30 cellular contexts compared by ENCODE assay signal in genomic region chr3:195808741-195809290, GRCh38. TPM values are rescaled to one million over a fixed set of nuclear protein-coding genes. Genes with fewer than 3 reads are reported as not detected.
DNase-seq lines count a peak whose midpoint lies in the region; ATAC-seq, FAIRE-seq and TF ChIP-seq lines count a peak whose summit lies in the region.
"Had no signal": no experiment of that assay in that cellular context is flagged by ENCODE, and none has a peak within 500 bp of the region (broad histone marks: within the 10 kb centered on the region; RNA-seq: fewer than 3 reads in every experiment).

No MANE protein-coding gene starts in this region.

- H3K9ac ChIP-seq in BLaER1 treated with 17β-estradiol and CSF1 and Interleukin-3, amounts not matched to agents 10 nM and 100 nM = peak overlapping the region in 3 of 11 experiments; percentile 11 to 43 (median 30); a peak in 5 of 22 replicates
- H3K9ac ChIP-seq in H1 (replicated peaks in 1 of 4; ENCODE audit: extremely low read depth in 1 of 4, low read depth in 3 of 4, low read length in 3 of 4) = no peak overlapping the region

- peak overlapping the region in 3 of 11 experiments; percentile 14 to 56 (median 42); a peak in 3 of 22 replicates for H3K27ac ChIP-seq in BLaER1 treated with 17β-estradiol and CSF1 and Interleukin-3, amounts not matched to agents 10 nM and 100 nM
- H3K27ac ChIP-seq in H1 (ENCODE audit: low read depth, low read length) (no peak overlapping the region), sigmoid colon (no peak overlapping the region), gastrocnemius medialis (no peak overlapping the region)
- H3K27ac ChIP-seq: body of pancreas, lower lobe of right lung, pancreas, uterus had no signal

- H3K18ac ChIP-seq in H1 (ENCODE audit: extremely low read depth, low read length) = peak overlapping the region; percentile 51; the same call in 1 of the 2 replicates

- TF ChIP-seq RAD21 in H1 (IDR thresholded peaks at IDR 0.05 in 1 of 2, conservative IDR thresholded peaks at IDR 0.05 in 1 of 2; ENCODE audit: low read depth in 2 of 2, low read length in 2 of 2) = no peak

- peak overlapping the region; percentile 87; the same call in 1 of the 2 replicates for H2BK5ac ChIP-seq in H1 (ENCODE audit: low read depth, low read length)

- H2AFZ ChIP-seq in H1 (ENCODE audit: low read length) = no peak overlapping the region

- H3K9me3 ChIP-seq in BLaER1 treated with 17β-estradiol and CSF1 and Interleukin-3, amounts not matched to agents 10 nM and 100 nM (replicated peaks in 1 of 11) = no peaks in the 10 kb centered on the region
- H3K9me3 ChIP-seq in H1 (ENCODE audit: insufficient read depth in 2 of 2, low read depth in 1 of 2, low read length in 1 of 2) = no peaks in the 10 kb centered on the region
- no peaks in the 10 kb centered on the region for H3K9me3 ChIP-seq in sigmoid colon
- H3K9me3 ChIP-seq in gastrocnemius medialis = no peaks in the 10 kb centered on the region
- H3K9me3 ChIP-seq: body of pancreas, esophagus squamous epithelium, lower lobe of right lung, pancreas, uterus had no signal

- H3K23me2 ChIP-seq in H1 (ENCODE audit: low read depth, low read length) = peaks cover 4% of the 10 kb centered on the region; the same call in 1 of the 2 replicates

- H4K5ac ChIP-seq in H1 (ENCODE audit: insufficient read length, low read depth, low read length) = no peak overlapping the region

- H3K14ac ChIP-seq in H1 (ENCODE audit: insufficient read length) = no peak overlapping the region

- ATAC-seq in GM19455 (IDR thresholded peaks at IDR 0.05; ENCODE audit: unreplicated experiment) (no peak), gastrocnemius medialis (no peak)
- ATAC-seq: activated CD4-positive, CD25-positive, alpha-beta regulatory T cell treated with anti-CD3 and anti-CD28 coated beads, Interleukin-2, amount 50 U/mL, for 24 hours; body of pancreas; lower lobe of right lung; pancreas; SK-N-SH treated with all-trans-retinoic acid at 6 μM for 48 hours; stimulated activated naive CD8-positive, alpha-beta T cell treated with anti-CD3 and anti-CD28 coated beads, Interleukin-15, Interleukin-2, amounts not matched to agents 100 U/mL and 50 U/mL, for 24 hours had no signal

- H3K56ac ChIP-seq in H1 (replicated peaks; ENCODE audit: insufficient read length, low read depth, low read length) = no peak overlapping the region

- TF ChIP-seq CTCF in H1 (IDR thresholded peaks at IDR 0.05; ENCODE audit: control extremely low read depth in 1 of 3, insufficient read depth in 1 of 3, low read depth in 1 of 3, low read length in 3 of 3) = no peak
- TF ChIP-seq CTCF in sigmoid colon (IDR thresholded peaks at IDR 0.05) = no peak
- no peak for TF ChIP-seq CTCF in gastrocnemius medialis (IDR thresholded peaks at IDR 0.05 in 4 of 5, conservative IDR thresholded peaks at IDR 0.05 in 1 of 5)

- no peaks in the 10 kb centered on the region; the same call in 1 of the 2 replicates for H3K79me1 ChIP-seq in H1 (ENCODE audit: low read depth, low read length)

- no peaks in the 10 kb centered on the region for H3K79me2 ChIP-seq in H1 (ENCODE audit: control insufficient read depth in 1 of 2, insufficient read depth in 2 of 2, low read length in 2 of 2)

- H2BK120ac ChIP-seq in H1 (replicated peaks; ENCODE audit: low read depth, low read length) = no peak overlapping the region

- DNase-seq in M059J (ENCODE audit: low read depth) (peak; percentile 83), H1 (ENCODE audit: low read depth in 1 of 2, low spot score in 2 of 2) (no peak), sigmoid colon (peak; percentile 46), cerebellar nuclear complex (lab: John Stamatoyannopoulos, UW) (no peak), gastrocnemius medialis (no peak)
- no peak for DNase-seq in activated CD4-positive, alpha-beta T cell treated with anti-CD3 and anti-CD28 coated beads for 4 hours
- DNase-seq: activated CD4-positive, alpha-beta T cell treated with anti-CD3 and anti-CD28 coated beads, Interleukin-2, amount 50 U/mL, for 48 hours; activated naive CD4-positive, alpha-beta T cell treated with Interleukin-2 at 50 U/mL for 16 hours; esophagus squamous epithelium; HFFc6; Kasumi-1; kidney glomerular epithelial cell; lower lobe of right lung; NCI-H1694; pancreas; retina; stimulated activated CD4-positive, alpha-beta T cell treated with anti-CD3 and anti-CD28 coated beads, Interleukin-1b, Interleukin-23, amount 100 ng/mL, for 48 hours; stimulated activated naive CD8-positive, alpha-beta T cell treated with anti-CD3 and anti-CD28 coated beads, Interleukin-15, Interleukin-2, amounts not matched to agents 100 U/mL and 50 U/mL, for 24 hours; T-helper 2 cell; uterus had no signal

- H2AK5ac ChIP-seq in H1 (ENCODE audit: low read depth, low read length) = 0 out of 2 replicates have a peak overlapping the region, but pooled peaks have one; percentile 60

- TF ChIP-seq EP300 in H1 (IDR thresholded peaks at IDR 0.05; ENCODE audit: borderline replicate concordance in 1 of 2, low read depth in 2 of 2, low read length in 2 of 2) (no peak), sigmoid colon (IDR thresholded peaks at IDR 0.05) (no peak)

- peak overlapping the region; percentile 98 for H2BK12ac ChIP-seq in H1 (ENCODE audit: low read depth, low read length)

- in situ Hi-C loops in gastrocnemius medialis (cut with MboI; ENCODE audit: low sequenced_read_pairs in 4 of 4) = no loop called here

- CTCF ChIA-PET in H1 (lab: Charles Lee; ENCODE audit: partially characterized antibody) = interaction anchor here (13.5 kb wide), 1 partner anchor 44 kb away, joined by 116 read pairs; no protein-coding TSS in a partner anchor

- intact Hi-C loops in sigmoid colon (cut with DNase I) = no loop called here
- intact Hi-C loops in gastrocnemius medialis (cut with DNase I; ENCODE audit: low total_unique reads) = no loop called here

- TF ChIP-seq POLR2A in H1 (IDR thresholded peaks at IDR 0.05; ENCODE audit: control extremely low read depth in 1 of 2, low read depth in 2 of 2, low read length in 2 of 2) (no peak), sigmoid colon (IDR thresholded peaks at IDR 0.05) (no peak), gastrocnemius medialis (IDR thresholded peaks at IDR 0.05) (no peak)

- H3K4me3 ChIP-seq in BLaER1 treated with 17β-estradiol and CSF1 and Interleukin-3, amounts not matched to agents 10 nM and 100 nM = peak overlapping the region in 4 of 10 experiments; percentile 19 to 41 (median 32); a peak in 4 of 20 replicates
- H3K4me3 ChIP-seq in H1 (ENCODE audit: extremely low read depth in 1 of 4, insufficient read depth in 2 of 4, low read depth in 3 of 4, low read length in 4 of 4) (no peak overlapping the region), sigmoid colon (no peak overlapping the region), gastrocnemius medialis (no peak overlapping the region)
- H3K4me3 ChIP-seq: body of pancreas, lower lobe of right lung, pancreas, smooth muscle cell, uterus had no signal

- POLR2A ChIA-PET in H1 (lab: Charles Lee; ENCODE audit: partially characterized antibody) = interaction anchor here (1.1 to 2.2 kb wide), 3 partner anchors 8 to 13 kb away, joined by 3 to 7 read pairs (median 5); no protein-coding TSS in a partner anchor

- peak overlapping the region; percentile 77 for H4K91ac ChIP-seq in H1 (replicated peaks; ENCODE audit: insufficient read length, low read length)

- H2BK20ac ChIP-seq in H1 (ENCODE audit: low read length) = peak overlapping the region; percentile 98; the same call in 1 of the 2 replicates

- H3K23ac ChIP-seq in H1 (ENCODE audit: insufficient read length) = no peak overlapping the region

- H3K4me1 ChIP-seq in BLaER1 treated with 17β-estradiol and CSF1 and Interleukin-3, amounts not matched to agents 10 nM and 100 nM = peaks cover 59 to 95% (median 90%) of the 10 kb centered on the region in 10 experiments
- H3K4me1 ChIP-seq in H1 (replicated peaks in 1 of 4; ENCODE audit: control insufficient read depth in 3 of 4, insufficient read depth in 4 of 4, low read length in 3 of 4) = peaks cover 9 to 41% (median 22%) of the 10 kb centered on the region in 4 experiments
- H3K4me1 ChIP-seq in sigmoid colon = no peaks in the 10 kb centered on the region
- H3K4me1 ChIP-seq in gastrocnemius medialis = peaks cover 6 to 11% of the 10 kb centered on the region in 2 donors
- H3K4me1 ChIP-seq: body of pancreas, uterus had no signal

- no peak overlapping the region for H4K8ac ChIP-seq in H1 (ENCODE audit: extremely low read depth, insufficient read depth, low read length)

- H3K27me3 ChIP-seq in BLaER1 treated with 17β-estradiol and CSF1 and Interleukin-3, amounts not matched to agents 10 nM and 100 nM = peaks cover 0 to 66% (median 0%) of the 10 kb centered on the region in 11 experiments; a peak in 9 of 22 replicates
- no peaks in the 10 kb centered on the region; a peak in 1 of 7 replicates for H3K27me3 ChIP-seq in H1 (replicated peaks in 1 of 4; ENCODE audit: control insufficient read depth in 3 of 4, extremely low read depth in 1 of 4, insufficient read depth in 3 of 4, low read length in 3 of 4)
- H3K27me3 ChIP-seq in sigmoid colon = peaks cover 7 to 21% (median 8%) of the 10 kb centered on the region in 3 donors
- H3K27me3 ChIP-seq in gastrocnemius medialis = peaks cover 6 to 11% (median 8%) of the 10 kb centered on the region in 3 donors
- H3K27me3 ChIP-seq: uterus had no signal

- FAIRE-seq in H1 (lab: Jason Lieb, UNC) = no peak
- FAIRE-seq: frontal cortex, G401.6, pancreas had no signal

- peak overlapping the region; percentile 72; the same call in 1 of the 2 replicates for H2BK15ac ChIP-seq in H1 (ENCODE audit: low read length)

- peaks cover 0 to 8% (median 0%) of the 10 kb centered on the region in 11 experiments; a peak in 2 of 22 replicates for H4K20me1 ChIP-seq in BLaER1 treated with 17β-estradiol and CSF1 and Interleukin-3, amounts not matched to agents 10 nM and 100 nM
- H4K20me1 ChIP-seq in H1 (replicated peaks in 1 of 2; ENCODE audit: control insufficient read depth in 1 of 2, insufficient read depth in 2 of 2, low read length in 2 of 2) = no peaks in the 10 kb centered on the region

- no peaks in the 10 kb centered on the region for H3K36me3 ChIP-seq in BLaER1 treated with 17β-estradiol and CSF1 and Interleukin-3, amounts not matched to agents 10 nM and 100 nM
- H3K36me3 ChIP-seq in H1 (ENCODE audit: control insufficient read depth in 2 of 4, insufficient read depth in 4 of 4, low read length in 3 of 4) (no peaks in the 10 kb centered on the region), sigmoid colon (no peaks in the 10 kb centered on the region), gastrocnemius medialis (no peaks in the 10 kb centered on the region)
- H3K36me3 ChIP-seq: esophagus squamous epithelium, lower lobe of right lung, pancreas, uterus had no signal

- H3K4me2 ChIP-seq in BLaER1 treated with 17β-estradiol and CSF1 and Interleukin-3, amounts not matched to agents 10 nM and 100 nM = peak overlapping the region; percentile 76 to 99 (median 93)
- no peak overlapping the region for H3K4me2 ChIP-seq in H1 (ENCODE audit: insufficient read depth in 1 of 2, low read depth in 2 of 2, low read length in 2 of 2)
- H3K4me2 ChIP-seq: smooth muscle cell had no signal

- no peak overlapping the region for H3K4ac ChIP-seq in H1 (replicated peaks; ENCODE audit: insufficient read length, low read depth, low read length)

- WGBS in H1 (ENCODE audit: extremely low coverage in 1 of 2, insufficient coverage in 1 of 2, insufficient read length in 1 of 2, insufficient replicate concordance in 2 of 2, low coverage in 1 of 2, low lambda C conversion rate in 2 of 2, missing lambda C conversion rate in 1 of 2), 2 experiments = 75% methylated on average over 11 of the region's 11 CpGs; no CpG with 5 or more reads in 1 of the 2 experiments
- WGBS in sigmoid colon, 2 donors = 84 to 93% methylated on average over 11 of the region's 11 CpGs

RNA-seq across cellular contexts. Expression of gene MUC4, which starts 2.9 kb away (rescaled TPM):
- total RNA-seq in M059J (2014; rRNA removed; shearing (Covaris generic)) = 0.02 and 0.05 TPM in 2 replicates
- 1.4 and 2.0 TPM in 2 replicates for total RNA-seq in H1 (2021; fragmentation: NEBNext Ultra II Directional; extraction: Animal tissue kit (Norgen Biotek cat#: 25700))
- 0.89 and 2.0 TPM in 2 replicates for polyA plus RNA-seq in H1 (2011; rRNA removed)
- polyA plus RNA-seq in H1 (2011; cell fraction: cytosol; rRNA removed) = 0.94 TPM
- 5.4 TPM for polyA plus RNA-seq in H1 (2011; cell fraction: nucleus; rRNA removed)
- 1.1 to 1.8 TPM (median 1.6 TPM) in 4 replicates for polyA plus RNA-seq in H1 (2012, experiment 1 of 2)
- polyA plus RNA-seq in H1 (2012, experiment 2 of 2) = 0.34 TPM
- 0.83 TPM for polyA plus RNA-seq in H1 (2013, experiment 1 of 2)
- polyA plus RNA-seq in H1 (2013, experiment 2 of 2) = 0.59 TPM
- polyA minus RNA-seq in H1 (2011; rRNA and poly(A)+ RNA removed) = 0.98 and 2.0 TPM in 2 replicates
- 1.0 TPM for polyA minus RNA-seq in H1 (2011; cell fraction: cytosol; rRNA and poly(A)+ RNA removed)
- 2.8 TPM for polyA minus RNA-seq in H1 (2011; cell fraction: nucleus; rRNA and poly(A)+ RNA removed)
- total RNA-seq in sigmoid colon = 1 to 10 TPM in 1 of 4 donors, under 1 TPM in 2, not detected in 1; under 0.01 to 6.4 (median 0.36) TPM
- polyA plus RNA-seq in sigmoid colon = 100 to 1,000 TPM in 1 of 3 donors, 1 to 10 TPM in 2; 8.4 to 195 (median 8.8) TPM
- under 1 TPM in 1 of 4 donors, not detected in 3; 0.27 TPM for total RNA-seq in gastrocnemius medialis
- total RNA-seq: body of pancreas, dermis microvascular lymphatic vessel endothelial cell, HFFc6, smooth muscle cell had no signal
- polyA plus RNA-seq: BJ, smooth muscle cell had no signal

Comparison
In these comparisons a context has a peak if more than half of its experiments do, and no peak if none do; other contexts are left out.
1. H3K4me2 ChIP-seq: peak in BLaER1 treated with 17β-estradiol and CSF1 and Interleukin-3, amounts not matched to agents 10 nM and 100 nM (11 of 11); none in H1 (0 of 2).
2. DNase-seq: peak in M059J (single experiment) and sigmoid colon (single experiment); none in H1 (0 of 2), activated CD4-positive, alpha-beta T cell treated with anti-CD3 and anti-CD28 coated beads for 4 hours (0 of 2), cerebellar nuclear complex (0 of 2) and gastrocnemius medialis (0 of 2).